10 cellular contexts compared by ENCODE assay signal in the genomic region with DNA sequence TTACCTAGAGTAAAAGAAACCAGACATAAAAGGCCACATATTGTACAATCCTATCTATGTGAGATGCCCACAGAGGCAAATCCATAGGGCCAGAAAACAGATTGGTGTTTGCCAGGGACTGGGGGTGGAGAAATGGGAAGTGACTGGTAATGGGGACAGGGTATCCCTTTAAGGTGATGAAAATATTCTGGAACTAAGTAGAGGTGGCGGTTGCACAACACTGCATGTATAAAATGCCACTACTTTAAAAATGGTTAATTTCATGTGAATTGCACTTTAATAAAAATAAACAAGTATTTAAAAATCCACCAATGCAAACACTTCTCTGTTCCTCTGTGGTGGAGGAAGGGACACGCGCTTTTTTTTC. TPM values are rescaled to one million over a fixed set of nuclear protein-coding genes. Genes with fewer than 3 reads are reported as not detected.
A peak's percentile ranks its signal among the peaks of the same experiment; 100 is the strongest.
DNase-seq lines count a peak whose midpoint lies in the region; ATAC-seq and TF ChIP-seq lines count a peak whose summit lies in the region.
"Had no signal": no experiment of that assay in that cellular context is flagged by ENCODE, and none has a peak within 500 bp of the region (broad histone marks: within the 10 kb centered on the region; RNA-seq: fewer than 3 reads in every experiment).

No MANE protein-coding gene starts in this region.

- H3K27me3 ChIP-seq in muscle layer of duodenum (ENCODE audit: low read depth, low read length): no peaks in the 10 kb centered on the region
- no peaks in the 10 kb centered on the region for H3K27me3 ChIP-seq in upper lobe of left lung
- H3K27me3 ChIP-seq: BE2C had no signal

- H3K9me3 ChIP-seq in muscle layer of duodenum (ENCODE audit: control insufficient read depth in 1 of 2, low read length in 2 of 2) (no peaks in the 10 kb centered on the region), upper lobe of left lung (no peaks in the 10 kb centered on the region)
- H3K9me3 ChIP-seq: BE2C had no signal

- H3K27me3 Mint-ChIP-seq in activated naive CD4-positive, alpha-beta T cell treated with anti-CD3 and anti-CD28 coated beads for 36 hours (ENCODE audit: low read depth): peaks cover 7% of the 10 kb centered on the region

- intact Hi-C loops in activated naive CD4-positive, alpha-beta T cell treated with anti-CD3 and anti-CD28 coated beads for 36 hours (cut with micrococcal nuclease): loop anchor here (2.0 kb wide), 1 partner anchor 446 kb away; no protein-coding TSS in a partner anchor

- WGBS in upper lobe of left lung, 2 donors: 13 to 21% methylated on average over 3 of the region's 3 CpGs

- no peaks in the 10 kb centered on the region for H3K36me3 Mint-ChIP-seq in activated naive CD4-positive, alpha-beta T cell treated with anti-CD3 and anti-CD28 coated beads for 36 hours (ENCODE audit: low read depth)
- H3K36me3 Mint-ChIP-seq in activated naive CD4-positive, alpha-beta T cell treated with anti-CD3 and anti-CD28 coated beads, Interleukin-2, amount 50 U/mL, for 72 hours: no peaks in the 10 kb centered on the region

- TF ChIP-seq POLR2A in upper lobe of left lung (IDR thresholded peaks at IDR 0.05): no peak

- H3K4me1 ChIP-seq in muscle layer of duodenum (ENCODE audit: control insufficient read depth in 1 of 2, insufficient read depth in 2 of 2, low read length in 2 of 2) (peaks cover 4 to 21% of the 10 kb centered on the region in 2 donors), upper lobe of left lung (peaks cover 56 to 71% (median 61%) of the 10 kb centered on the region in 4 donors)

- CTCF ChIA-PET in activated naive CD4-positive, alpha-beta T cell treated with anti-CD3 and anti-CD28 coated beads for 36 hours (lab: Charles Lee): interaction anchor here (0.6 to 0.7 kb wide), 2 partner anchors 45 to 431 kb away, joined by 3 to 5 read pairs; no protein-coding TSS in a partner anchor

- no peak overlapping the region for H3K27ac Mint-ChIP-seq in activated naive CD4-positive, alpha-beta T cell treated with anti-CD3 and anti-CD28 coated beads for 36 hours
- peak overlapping the region in 1 of 2 donors; percentile 82 for H3K27ac Mint-ChIP-seq in activated naive CD4-positive, alpha-beta T cell treated with anti-CD3 and anti-CD28 coated beads, Interleukin-2, amount 50 U/mL, for 72 hours

- H3K4me3 ChIP-seq in coronary artery: peak overlapping the region; percentile 62
- H3K4me3 ChIP-seq in muscle layer of duodenum (ENCODE audit: low read depth in 1 of 2, low read length in 2 of 2): peak overlapping the region; percentile 39 to 49
- H3K4me3 ChIP-seq in upper lobe of left lung: peak overlapping the region in 3 of 4 donors; percentile 13 to 36 (median 17)

- TF ChIP-seq EP300 in upper lobe of left lung (IDR thresholded peaks at IDR 0.05): no peak

- no peak for DNase-seq in activated naive CD4-positive, alpha-beta T cell treated with anti-CD3 and anti-CD28 coated beads for 36 hours
- DNase-seq in activated naive CD4-positive, alpha-beta T cell treated with anti-CD3 and anti-CD28 coated beads, Interleukin-2, amount 50 U/mL, for 72 hours (ENCODE audit: low spot score in 2 of 2): no peak
- DNase-seq in coronary artery (ENCODE audit: low spot score): no peak
- no peak for DNase-seq in upper lobe of left lung
- no peak for DNase-seq in KBM-7
- DNase-seq in cerebellar nuclear complex (lab: John Stamatoyannopoulos, UW): no peak
- DNase-seq: BE2C, OCI-M1 had no signal

- no peaks in the 10 kb centered on the region for H3K9me3 Mint-ChIP-seq in activated naive CD4-positive, alpha-beta T cell treated with anti-CD3 and anti-CD28 coated beads for 36 hours
- no peaks in the 10 kb centered on the region for H3K9me3 Mint-ChIP-seq in activated naive CD4-positive, alpha-beta T cell treated with anti-CD3 and anti-CD28 coated beads, Interleukin-2, amount 50 U/mL, for 72 hours

- in situ Hi-C loops in KBM-7 (cut with MboI; ENCODE audit: low pct_unique_long_range_greater_than_20kb, low sequenced_read_pairs): no loop called here

- no peak for TF ChIP-seq CTCF in coronary artery (IDR thresholded peaks at IDR 0.05)
- TF ChIP-seq CTCF in upper lobe of left lung (IDR thresholded peaks at IDR 0.05): no peak

- no peaks in the 10 kb centered on the region for H3K36me3 ChIP-seq in muscle layer of duodenum (ENCODE audit: control insufficient read depth in 1 of 2, insufficient read depth in 2 of 2, low read length in 2 of 2)
- no peaks in the 10 kb centered on the region for H3K36me3 ChIP-seq in upper lobe of left lung
- H3K36me3 ChIP-seq: BE2C had no signal

- no peak for ATAC-seq in activated naive CD4-positive, alpha-beta T cell treated with anti-CD3 and anti-CD28 coated beads, Interleukin-2, amount 50 U/mL, for 72 hours
- peak in 1 of 2 donors; percentile 16 for ATAC-seq in upper lobe of left lung (ENCODE audit: low FRiP score in 2 of 2)
- ATAC-seq in HG03097 (IDR thresholded peaks at IDR 0.05; ENCODE audit: low FRiP score, unreplicated experiment): no peak

- peak overlapping the region; percentile 52 for H3K4me3 Mint-ChIP-seq in activated naive CD4-positive, alpha-beta T cell treated with anti-CD3 and anti-CD28 coated beads for 36 hours

- H3K27ac ChIP-seq in coronary artery: peak overlapping the region; percentile 95 to 97
- H3K27ac ChIP-seq in muscle layer of duodenum (ENCODE audit: low read length): peak overlapping the region; percentile 94
- H3K27ac ChIP-seq in upper lobe of left lung: peak overlapping the region; percentile 91 to 95 (median 94)

- peaks cover 43% of the 10 kb centered on the region for H3K4me1 Mint-ChIP-seq in activated naive CD4-positive, alpha-beta T cell treated with anti-CD3 and anti-CD28 coated beads for 36 hours (ENCODE audit: low read depth)

RNA-seq across cellular contexts. Expression of gene KLF2, which starts 41.5 kb away (rescaled TPM):
- under 1 TPM; 0.22 to 0.69 TPM for total RNA-seq in activated naive CD4-positive, alpha-beta T cell treated with anti-CD3 and anti-CD28 coated beads for 36 hours
- total RNA-seq in activated naive CD4-positive, alpha-beta T cell treated with anti-CD3 and anti-CD28 coated beads, Interleukin-2, amount 50 U/mL, for 72 hours: under 1 TPM; 0.56 to 0.57 TPM
- 100 to 1,000 TPM in 2 of 6 donors, 10 to 100 TPM in 4; 26.2 to 298 (median 75.8) TPM for total RNA-seq in upper lobe of left lung

Comparison
In these comparisons a context has a peak if more than half of its experiments do, and no peak if none do; other contexts are left out.
1. RNA of gene KLF2, which starts 41.5 kb away (total RNA-seq): 26.2 to 298 TPM in upper lobe of left lung; 0.22 to 0.69 TPM in activated naive CD4-positive, alpha-beta T cell treated with anti-CD3 and anti-CD28 coated beads for 36 hours and 0.56 to 0.57 TPM in activated naive CD4-positive, alpha-beta T cell treated with anti-CD3 and anti-CD28 coated beads, Interleukin-2, amount 50 U/mL, for 72 hours; every median in the first group is over 10 times any median in the second.
2. Peak in every context shown above with its lines, with median percentiles within 50 percentile points of each other: H3K27ac ChIP-seq and H3K4me3 ChIP-seq.